In the genomic region with DNA sequence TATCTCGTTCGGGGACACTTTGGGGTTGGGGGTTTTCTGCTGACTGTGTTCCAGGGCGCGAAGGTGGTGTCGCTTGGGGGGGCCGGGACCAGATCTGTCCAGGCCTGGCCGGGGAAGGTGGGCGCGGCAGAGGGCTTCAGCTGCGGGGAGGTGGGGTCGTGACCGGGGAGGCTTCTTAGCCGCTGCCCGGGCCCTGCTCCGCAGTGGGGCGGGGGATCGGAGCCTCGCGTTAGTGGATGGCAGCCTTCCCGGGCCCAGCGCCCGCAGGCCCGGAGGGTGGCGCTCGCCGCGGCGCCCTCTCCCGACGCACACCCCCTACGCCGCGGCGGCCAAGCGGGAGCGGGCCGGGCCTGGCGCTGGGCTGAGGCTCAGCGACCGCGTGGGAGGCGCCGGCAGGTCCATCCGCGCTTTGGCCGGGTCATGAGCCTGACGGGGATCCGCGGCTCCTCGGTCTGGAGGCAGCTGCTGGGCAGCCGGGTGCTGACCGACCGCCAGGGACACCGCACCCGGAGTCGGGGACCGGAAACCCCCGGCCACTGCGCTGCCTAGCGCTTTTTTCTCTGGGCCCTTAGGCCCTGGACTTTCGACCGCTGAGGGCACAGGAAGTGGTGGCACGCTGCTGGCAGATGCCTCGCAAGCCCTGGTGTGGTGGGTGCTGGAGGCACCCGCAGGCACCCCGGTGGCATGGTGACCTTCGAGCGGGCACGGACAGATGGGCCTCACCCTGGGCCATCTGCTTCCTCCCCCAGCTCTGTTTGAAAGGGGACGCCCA, we compare ENCODE assay signal across 8 cellular contexts. TPM values are rescaled to one million over a fixed set of nuclear protein-coding genes. Genes with fewer than 3 reads are reported as not detected.
A peak's percentile ranks its signal among the peaks of the same experiment; 100 is the strongest.
DNase-seq lines count a peak whose midpoint lies in the region; ATAC-seq and TF ChIP-seq lines count a peak whose summit lies in the region.

No MANE protein-coding gene starts in this region.

- no peak overlapping the region for H2BK12ac ChIP-seq in H9 (ENCODE audit: insufficient read length, low read depth, low read length)

- H3K36me3 Mint-ChIP-seq in H9 (ENCODE audit: insufficient read depth in 1 of 3, low read depth in 3 of 3): peaks cover 0 to 18% (median 3%) of the 10 kb centered on the region in 3 experiments; a peak in 5 of 7 replicates

- H3K9me3 ChIP-seq in H9 (ENCODE audit: control insufficient read depth, low read depth, low read length): no peaks in the 10 kb centered on the region

- no peaks in the 10 kb centered on the region; the same call in 1 of the 2 replicates for H3K27me3 ChIP-seq in H9 (ENCODE audit: insufficient read depth, low read length)

- H3K9ac ChIP-seq in H9 (ENCODE audit: extremely low read depth, insufficient read length, low read length): peak overlapping the region; percentile 29

- intact Hi-C loops in sciatic nerve (cut with DNase I): no loop called here

- peaks cover 8% of the 10 kb centered on the region; the same call in 1 of the 2 replicates for H3K79me2 ChIP-seq in H9 (ENCODE audit: insufficient read depth, low read length)

- DNase-seq in Daoy (ENCODE audit: low read depth) (peak; percentile 78), H9 (no peak), RKO (ENCODE audit: low spot score) (peak; percentile 72), astrocyte of the hippocampus (ENCODE audit: low read depth, low spot score) (peak; percentile 87), sciatic nerve (ENCODE audit: low spot score) (peak; percentile 79), NCI-H1436 (lab: John Stamatoyannopoulos, UW) (no peak)

- H4K5ac ChIP-seq in H9 (ENCODE audit: insufficient read length, low read depth, low read length): no peak overlapping the region

- H4K8ac ChIP-seq in H9 (replicated peaks; ENCODE audit: insufficient read length, low read depth, low read length): no peak overlapping the region

- peak overlapping the region; percentile 65 for H3K4me3 ChIP-seq in iPS-11a (ENCODE audit: low read depth, low read length)

- H2BK15ac ChIP-seq in H9 (ENCODE audit: low read depth, low read length): no peak overlapping the region

- no peak overlapping the region for H3K18ac ChIP-seq in H9 (ENCODE audit: insufficient read length, low read depth, low read length)

- H2BK120ac ChIP-seq in H9 (ENCODE audit: low read depth, low read length, poor library complexity, severe bottlenecking): no peak overlapping the region

- H3K56ac ChIP-seq in H9 (ENCODE audit: insufficient read length, low read depth, low read length): no peak overlapping the region

- H2BK20ac ChIP-seq in H9 (ENCODE audit: low read depth, low read length, poor library complexity, severe bottlenecking): no peak overlapping the region

- H3K4me1 ChIP-seq in H9 (ENCODE audit: insufficient read depth, low read length): peaks cover 2% of the 10 kb centered on the region; the same call in 1 of the 2 replicates

- H4K91ac ChIP-seq in H9 (ENCODE audit: insufficient read length, low read depth, low read length): no peak overlapping the region

- H3K23ac ChIP-seq in H9 (ENCODE audit: insufficient read length, low read depth, low read length): no peak overlapping the region

- no peak overlapping the region for H3T11ph ChIP-seq in H9 (ENCODE audit: low read length)

- no peak overlapping the region for H2AFZ ChIP-seq in H9 (ENCODE audit: low read length)

- peaks cover 15% of the 10 kb centered on the region for H3K27me3 Mint-ChIP-seq in H9 (ENCODE audit: low read depth)

- peak; percentile 43 for TF ChIP-seq CTCF in H9 (conservative IDR thresholded peaks at IDR 0.05)

- no peak overlapping the region for H3K4ac ChIP-seq in H9 (ENCODE audit: low read depth, low read length)

- H3K27ac Mint-ChIP-seq in H9: peak overlapping the region in 1 of 3 experiments; percentile 75; a peak in 1 of 7 replicates

- no peak overlapping the region for H3K27ac ChIP-seq in H9 (ENCODE audit: insufficient read length, low read depth, low read length)

- H3K9me3 Mint-ChIP-seq in H9: no peaks in the 10 kb centered on the region; a peak in 1 of 5 replicates

- peaks cover 20% of the 10 kb centered on the region for H3K23me2 ChIP-seq in H9 (ENCODE audit: insufficient read length, low read depth, low read length, poor library complexity, severe bottlenecking)

- no CpG with 5 or more reads among the region's 70 CpGs for WGBS in H9 (ENCODE audit: extremely low coverage, insufficient read length, low lambda C conversion rate)

- ATAC-seq in sciatic nerve (peak; percentile 27), HG03521 (IDR thresholded peaks at IDR 0.05; ENCODE audit: unreplicated experiment) (no peak)

- peak overlapping the region; percentile 84 to 93 for H3K4me3 Mint-ChIP-seq in H9

- H3K4me2 ChIP-seq in H9 (ENCODE audit: insufficient read depth, insufficient read length, low read length): peak overlapping the region; percentile 47

- peaks cover 4% of the 10 kb centered on the region for H3K79me1 ChIP-seq in H9 (ENCODE audit: insufficient read depth, low read depth, low read length, poor library complexity, severe bottlenecking)

- H2AK5ac ChIP-seq in H9 (ENCODE audit: insufficient read length, low read length): no peak overlapping the region

- H3K4me1 Mint-ChIP-seq in H9: peaks cover 43 to 44% of the 10 kb centered on the region in 2 experiments

- H4K20me1 ChIP-seq in H9 (ENCODE audit: control insufficient read depth, insufficient read depth, insufficient read length): no peaks in the 10 kb centered on the region

- H2BK5ac ChIP-seq in H9 (ENCODE audit: insufficient read length, low read length): no peak overlapping the region

- peak overlapping the region; percentile 78 for H3K14ac ChIP-seq in H9 (ENCODE audit: insufficient read depth, low read length)

RNA-seq across cellular contexts. Expression of gene AGAP3, which starts 1.2 kb away (rescaled TPM):
- total RNA-seq in Daoy (2014; rRNA removed; shearing (Covaris generic)): 41.6 and 72.6 TPM in 2 replicates
- total RNA-seq in H9 (2021) (97.7 and 99.6 TPM in 2 replicates), sciatic nerve (99.7 TPM)

RNA-seq across cellular contexts. Expression of gene TMUB1, which starts 4.1 kb away (rescaled TPM):
- 51.2 and 61.3 TPM in 2 replicates for total RNA-seq in Daoy (2014; rRNA removed; shearing (Covaris generic))
- total RNA-seq in H9 (2021) (45.4 and 53.6 TPM in 2 replicates), sciatic nerve (27.8 TPM)

RNA-seq across cellular contexts. Expression of gene FASTK, which starts 6.8 kb away (rescaled TPM):
- 93.8 and 111 TPM in 2 replicates for total RNA-seq in Daoy (2014; rRNA removed; shearing (Covaris generic))
- total RNA-seq in H9 (2021) (57.8 and 59.5 TPM in 2 replicates), sciatic nerve (57.9 TPM)

RNA-seq across cellular contexts. Expression of gene SLC4A2, which starts 28.0 kb away (rescaled TPM):
- 157 and 195 TPM in 2 replicates for total RNA-seq in Daoy (2014; rRNA removed; shearing (Covaris generic))
- total RNA-seq in H9 (2021): 136 and 138 TPM in 2 replicates
- total RNA-seq in sciatic nerve: 87.5 TPM

RNA-seq across cellular contexts. Expression of gene CDK5, which starts 29.7 kb away (rescaled TPM):
- 56.6 and 63.8 TPM in 2 replicates for total RNA-seq in Daoy (2014; rRNA removed; shearing (Covaris generic))
- total RNA-seq in H9 (2021): 16.3 and 19.9 TPM in 2 replicates
- total RNA-seq in sciatic nerve: 5.7 TPM

Comparison
In these comparisons a context has a peak if more than half of its experiments do, and no peak if none do; other contexts are left out.
1. DNase-seq: peak in Daoy (single experiment), RKO (single experiment), astrocyte of the hippocampus (single experiment) and sciatic nerve (single experiment); none in H9 (single experiment) and NCI-H1436 (single experiment).